29 cellular contexts compared by ENCODE assay signal in genomic region chr15:58415636-58416035, GRCh38. TPM values are rescaled to one million over a fixed set of nuclear protein-coding genes. Genes with fewer than 3 reads are reported as not detected.
"Had no signal": no experiment of that assay in that cellular context is flagged by ENCODE, and none has a peak within 500 bp of the region (broad histone marks: within the 10 kb centered on the region; RNA-seq: fewer than 3 reads in every experiment).

No MANE protein-coding gene starts in this region.

- H3K9ac ChIP-seq: neural progenitor cell, parathyroid adenoma had no signal

- ATAC-seq: effector memory CD8-positive, alpha-beta T cell; heart right ventricle; natural killer cell; psoas muscle; T-helper 17 cell had no signal

- FAIRE-seq: islet of Langerhans had no signal

- H3K79me2 ChIP-seq: parathyroid adenoma had no signal

- H3K4me1 ChIP-seq: heart right ventricle, left ventricle myocardium inferior, neural progenitor cell, parathyroid adenoma, psoas muscle, testis, transverse colon had no signal

- H3K27me3 ChIP-seq: cardiac muscle cell, heart right ventricle, neural progenitor cell, testis, transverse colon had no signal

- H3K36me3 ChIP-seq: cardiac muscle cell, heart right ventricle, left ventricle myocardium inferior, neural progenitor cell, transverse colon had no signal

- H3K27ac ChIP-seq: cardiac muscle cell, coronary artery, heart right ventricle, left ventricle myocardium inferior, neural progenitor cell, parathyroid adenoma, psoas muscle, testis, transverse colon had no signal

- H3K4me2 ChIP-seq: neural progenitor cell had no signal

- H3K9me3 ChIP-seq: testis had no signal

- H3K4me3 ChIP-seq: cardiac muscle cell, coronary artery, heart right ventricle, left ventricle myocardium inferior, lung, neural progenitor cell, psoas muscle, testis, transverse colon had no signal

- DNase-seq: activated CD4-positive, alpha-beta memory T cell treated with anti-CD3 and anti-CD28 coated beads for 36 hours; activated CD4-positive, alpha-beta T cell treated with anti-CD3 and anti-CD28 coated beads, Interleukin-2, amount 10 ng/mL, durations not matched to agents 24 days and 14 days; activated CD4-positive, CD25-positive, alpha-beta regulatory T cell treated with anti-CD3 and anti-CD28 coated beads, Interleukin-2, amount 50 U/mL, for 72 hours; activated CD8-positive, alpha-beta memory T cell treated with anti-CD3 and anti-CD28 coated beads, Interleukin-2, amount 50 U/mL, for 4 hours; activated effector memory CD4-positive, alpha-beta T cell treated with anti-CD3 and anti-CD28 coated beads, Interleukin-2, amount 50 U/mL, for 16 hours; activated naive CD4-positive, alpha-beta T cell treated with anti-CD3 and anti-CD28 coated beads, Interleukin-2, amount 10 ng/mL, durations not matched to agents 7 days and 5 days; activated T-cell treated with anti-CD3 and anti-CD28 coated beads, Interleukin-2, amount 50 U/mL, for 1 hour; cerebellar nuclear complex; effector memory CD8-positive, alpha-beta T cell; foreskin melanocyte; heart right ventricle; left ventricle myocardium inferior; mesendoderm; natural killer cell; occipital lobe; psoas muscle; stimulated activated CD4-positive, alpha-beta T cell treated with anti-CD3 and anti-CD28 coated beads, Interleukin-15, amount 100 ng/mL, for 24 hours; stimulated activated CD4-positive, alpha-beta T cell treated with anti-CD3 and anti-CD28 coated beads, Interleukin-2, amount 100 ng/mL, for 24 hours; stimulated activated naive CD4-positive, alpha-beta T cell; T-helper 17 cell; T1000; testis; transverse colon had no signal

- H2AFZ ChIP-seq: neural progenitor cell, parathyroid adenoma had no signal

RNA-seq across cellular contexts. Expression of gene LIPC, which starts 16.2 kb away (rescaled TPM):
- total RNA-seq: activated CD4-positive, alpha-beta memory T cell treated with anti-CD3 and anti-CD28 coated beads for 36 hours; cardiac muscle cell; psoas muscle had no signal
- polyA plus RNA-seq: cardiac muscle cell had no signal
